ENCODE assay signal across 2 cellular contexts in the genomic region with DNA sequence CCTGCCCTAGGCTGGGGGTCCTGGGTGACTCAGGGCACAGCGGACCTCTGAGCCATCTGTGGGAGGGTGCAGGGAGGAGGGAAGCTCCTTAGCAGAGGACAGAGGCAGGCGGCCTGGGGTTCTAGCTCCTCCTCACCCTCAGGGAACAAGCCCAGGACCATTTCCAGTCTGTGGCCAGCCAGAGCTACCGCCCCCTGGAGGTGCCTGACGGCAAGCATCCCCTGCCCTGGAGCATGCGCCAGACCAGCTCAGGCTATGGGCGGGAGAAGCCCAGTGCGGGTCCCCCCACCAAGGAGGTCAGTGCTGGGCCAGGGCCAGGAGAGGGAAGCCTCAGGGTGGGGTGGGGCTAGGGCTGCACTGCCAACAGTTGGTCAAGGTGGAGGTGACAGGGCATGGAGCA.
TF ChIP-seq lines count a peak whose summit lies in the region.

No MANE protein-coding gene starts in this region.

TF ChIP-seq in HEK293T, 16 proteins besides CTCF, POLR2A, EP300 and RAD21 (continued from another document):
- no peak for TF ChIP-seq LEF1 (IDR thresholded peaks at IDR 0.05; ENCODE audit: borderline replicate concordance)

TF ChIP-seq in HepG2, 621 proteins besides CTCF, POLR2A, EP300 and RAD21 (continues in another document):
- TF ChIP-seq, protein P1, sequence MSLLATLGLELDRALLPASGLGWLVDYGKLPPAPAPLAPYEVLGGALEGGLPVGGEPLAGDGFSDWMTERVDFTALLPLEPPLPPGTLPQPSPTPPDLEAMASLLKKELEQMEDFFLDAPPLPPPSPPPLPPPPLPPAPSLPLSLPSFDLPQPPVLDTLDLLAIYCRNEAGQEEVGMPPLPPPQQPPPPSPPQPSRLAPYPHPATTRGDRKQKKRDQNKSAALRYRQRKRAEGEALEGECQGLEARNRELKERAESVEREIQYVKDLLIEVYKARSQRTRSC (CRISPR knock-in tag; IDR thresholded peaks at IDR 0.05; ENCODE audit: low read depth): no peak
- TF ChIP-seq ZNF687 (CRISPR knock-in tag; IDR thresholded peaks at IDR 0.05) (peak; percentile 40; the same call in 1 of the 2 replicates), ZNF574 (CRISPR knock-in tag; IDR thresholded peaks at IDR 0.05) (0 out of 2 replicates have a peak, but pooled peaks have one; percentile 28), ZNF547 (CRISPR knock-in tag; IDR thresholded peaks at IDR 0.05) (no peak), ZNF776 (CRISPR knock-in tag; IDR thresholded peaks at IDR 0.05) (no peak), STAG1 (CRISPR knock-in tag; IDR thresholded peaks at IDR 0.05) (peak; percentile 17; the same call in 1 of the 2 replicates), TEF (CRISPR knock-in tag; IDR thresholded peaks at IDR 0.05) (no peak), ZNF496 (CRISPR knock-in tag; IDR thresholded peaks at IDR 0.05; ENCODE audit: insufficient replicate concordance) (no peak), POLR2G (IDR thresholded peaks at IDR 0.05; ENCODE audit: low read depth, low read length) (no peak), MAZ (IDR thresholded peaks at IDR 0.05; ENCODE audit: borderline replicate concordance, low read depth, low read length) (no peak), MAZ (CRISPR knock-in tag; IDR thresholded peaks at IDR 0.05; ENCODE audit: low read depth) (peak; percentile 30; the same call in 1 of the 2 replicates), THAP9 (CRISPR knock-in tag; IDR thresholded peaks at IDR 0.05; ENCODE audit: borderline replicate concordance) (no peak), ZNF276 (CRISPR knock-in tag; IDR thresholded peaks at IDR 0.05; ENCODE audit: low read depth) (no peak), KLF16 (CRISPR knock-in tag; IDR thresholded peaks at IDR 0.05) (no peak), NFKB2 (CRISPR knock-in tag; IDR thresholded peaks at IDR 0.05; ENCODE audit: borderline replicate concordance) (0 out of 2 replicates have a peak, but pooled peaks have one; percentile 33), ZNF577 (CRISPR knock-in tag; IDR thresholded peaks at IDR 0.05; ENCODE audit: borderline replicate concordance, low read depth) (no peak), ZNF703 (CRISPR knock-in tag; IDR thresholded peaks at IDR 0.05; ENCODE audit: borderline replicate concordance) (no peak), SNAPC5 (CRISPR knock-in tag; IDR thresholded peaks at IDR 0.05; ENCODE audit: borderline replicate concordance) (no peak), ZNF253 (CRISPR knock-in tag; IDR thresholded peaks at IDR 0.05; ENCODE audit: borderline replicate concordance) (no peak), U2AF1 (optimal IDR thresholded peaks at IDR 0.05; ENCODE audit: low read depth, low read length) (no peak), ZNF619 (CRISPR knock-in tag; IDR thresholded peaks at IDR 0.05) (no peak), AGO2 (optimal IDR thresholded peaks at IDR 0.05; ENCODE audit: low read depth, low read length) (no peak), MYC (CRISPR knock-in tag; IDR thresholded peaks at IDR 0.05; ENCODE audit: borderline replicate concordance) (0 out of 2 replicates have a peak, but pooled peaks have one; percentile 28), RFX5 (IDR thresholded peaks at IDR 0.05; ENCODE audit: low read depth, low read length) (no peak), ATRX (CRISPR knock-in tag; IDR thresholded peaks at IDR 0.05; ENCODE audit: borderline replicate concordance) (no peak), ZNF652 (CRISPR knock-in tag; IDR thresholded peaks at IDR 0.05; ENCODE audit: borderline replicate concordance, low read depth) (no peak), YY1 (IDR thresholded peaks at IDR 0.05; ENCODE audit: insufficient read depth, insufficient replicate concordance, low read depth, low read length) (no peak)
- TF ChIP-seq, protein P2, sequence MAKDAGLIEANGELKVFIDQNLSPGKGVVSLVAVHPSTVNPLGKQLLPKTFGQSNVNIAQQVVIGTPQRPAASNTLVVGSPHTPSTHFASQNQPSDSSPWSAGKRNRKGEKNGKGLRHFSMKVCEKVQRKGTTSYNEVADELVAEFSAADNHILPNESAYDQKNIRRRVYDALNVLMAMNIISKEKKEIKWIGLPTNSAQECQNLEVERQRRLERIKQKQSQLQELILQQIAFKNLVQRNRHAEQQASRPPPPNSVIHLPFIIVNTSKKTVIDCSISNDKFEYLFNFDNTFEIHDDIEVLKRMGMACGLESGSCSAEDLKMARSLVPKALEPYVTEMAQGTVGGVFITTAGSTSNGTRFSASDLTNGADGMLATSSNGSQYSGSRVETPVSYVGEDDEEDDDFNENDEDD (CRISPR knock-in tag; IDR thresholded peaks at IDR 0.05; ENCODE audit: borderline replicate concordance): no peak
- TF ChIP-seq, protein P3, sequence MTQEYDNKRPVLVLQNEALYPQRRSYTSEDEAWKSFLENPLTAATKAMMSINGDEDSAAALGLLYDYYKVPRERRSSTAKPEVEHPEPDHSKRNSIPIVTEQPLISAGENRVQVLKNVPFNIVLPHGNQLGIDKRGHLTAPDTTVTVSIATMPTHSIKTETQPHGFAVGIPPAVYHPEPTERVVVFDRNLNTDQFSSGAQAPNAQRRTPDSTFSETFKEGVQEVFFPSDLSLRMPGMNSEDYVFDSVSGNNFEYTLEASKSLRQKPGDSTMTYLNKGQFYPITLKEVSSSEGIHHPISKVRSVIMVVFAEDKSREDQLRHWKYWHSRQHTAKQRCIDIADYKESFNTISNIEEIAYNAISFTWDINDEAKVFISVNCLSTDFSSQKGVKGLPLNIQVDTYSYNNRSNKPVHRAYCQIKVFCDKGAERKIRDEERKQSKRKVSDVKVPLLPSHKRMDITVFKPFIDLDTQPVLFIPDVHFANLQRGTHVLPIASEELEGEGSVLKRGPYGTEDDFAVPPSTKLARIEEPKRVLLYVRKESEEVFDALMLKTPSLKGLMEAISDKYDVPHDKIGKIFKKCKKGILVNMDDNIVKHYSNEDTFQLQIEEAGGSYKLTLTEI (CRISPR knock-in tag; conservative IDR thresholded peaks at IDR 0.05): no peak
- TF ChIP-seq, protein P4, sequence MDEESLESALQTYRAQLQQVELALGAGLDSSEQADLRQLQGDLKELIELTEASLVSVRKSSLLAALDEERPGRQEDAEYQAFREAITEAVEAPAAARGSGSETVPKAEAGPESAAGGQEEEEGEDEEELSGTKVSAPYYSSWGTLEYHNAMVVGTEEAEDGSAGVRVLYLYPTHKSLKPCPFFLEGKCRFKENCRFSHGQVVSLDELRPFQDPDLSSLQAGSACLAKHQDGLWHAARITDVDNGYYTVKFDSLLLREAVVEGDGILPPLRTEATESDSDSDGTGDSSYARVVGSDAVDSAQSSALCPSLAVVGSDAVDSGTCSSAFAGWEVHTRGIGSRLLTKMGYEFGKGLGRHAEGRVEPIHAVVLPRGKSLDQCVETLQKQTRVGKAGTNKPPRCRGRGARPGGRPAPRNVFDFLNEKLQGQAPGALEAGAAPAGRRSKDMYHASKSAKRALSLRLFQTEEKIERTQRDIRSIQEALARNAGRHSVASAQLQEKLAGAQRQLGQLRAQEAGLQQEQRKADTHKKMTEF (CRISPR knock-in tag; IDR thresholded peaks at IDR 0.05): no peak
